1 cellular context compared by ENCODE assay signal in genomic region chr6:20069130-20069529, GRCh38.
TF ChIP-seq lines count a peak whose summit lies in the region.

No MANE protein-coding gene starts in this region.

TF ChIP-seq in K562, 482 proteins besides CTCF, POLR2A, EP300 and RAD21 (continued from another document and continues in another):
- TF ChIP-seq ZBTB34 (CRISPR knock-in tag; IDR thresholded peaks at IDR 0.05), result no peak
- TF ChIP-seq SMAD4 (CRISPR knock-in tag; conservative IDR thresholded peaks at IDR 0.05), result peak; percentile 96
- TF ChIP-seq TARDBP (IDR thresholded peaks at IDR 0.05), result peak; percentile 27; the same call in 1 of the 2 replicates
- no peak for TF ChIP-seq MCM7 (IDR thresholded peaks at IDR 0.05)
- no peak for TF ChIP-seq BRCA1 (IDR thresholded peaks at IDR 0.05)
- TF ChIP-seq BRCA1 (CRISPR knock-in tag; IDR thresholded peaks at IDR 0.05), result no peak
- no peak for TF ChIP-seq CLOCK (CRISPR knock-in tag; IDR thresholded peaks at IDR 0.05; ENCODE audit: borderline replicate concordance)
- no peak for TF ChIP-seq RNF219 (CRISPR knock-in tag; IDR thresholded peaks at IDR 0.05)
- TF ChIP-seq AFF1 (IDR thresholded peaks at IDR 0.05; ENCODE audit: low read depth in 1 of 2, partially characterized antibody in 2 of 2), result no peak
- TF ChIP-seq GTF2B (IDR thresholded peaks at IDR 0.05; ENCODE audit: extremely low read depth, insufficient read length), result no peak
- TF ChIP-seq TGIF2 (CRISPR knock-in tag; IDR thresholded peaks at IDR 0.05), result no peak
- TF ChIP-seq IFI16 (CRISPR knock-in tag; IDR thresholded peaks at IDR 0.05), result no peak
- no peak for TF ChIP-seq CHD1 (IDR thresholded peaks at IDR 0.05; ENCODE audit: low read length)
- no peak for TF ChIP-seq NR3C1 (CRISPR knock-in tag; IDR thresholded peaks at IDR 0.05)
- no peak for TF ChIP-seq NFIX (CRISPR knock-in tag; IDR thresholded peaks at IDR 0.05; ENCODE audit: low read depth)
- no peak for TF ChIP-seq ZNF699 (CRISPR knock-in tag; IDR thresholded peaks at IDR 0.05; ENCODE audit: insufficient replicate concordance)
- TF ChIP-seq ZBTB5 (IDR thresholded peaks at IDR 0.05), result no peak
- TF ChIP-seq ZBTB11 (CRISPR knock-in tag; IDR thresholded peaks at IDR 0.05), result peak in 1 of 3 experiments; percentile 81; a peak in 2 of 6 replicates
- peak; percentile 96 for TF ChIP-seq POLR2AphosphoS5 (IDR thresholded peaks at IDR 0.05; ENCODE audit: control insufficient read depth, insufficient read depth, low read depth, low read length)
- TF ChIP-seq YBX1 (IDR thresholded peaks at IDR 0.05), result no peak
- TF ChIP-seq VEZF1 (CRISPR knock-in tag; IDR thresholded peaks at IDR 0.05), result peak; percentile 53
- no peak for TF ChIP-seq XRCC5 (IDR thresholded peaks at IDR 0.05; ENCODE audit: low read depth, low read length)
- no peak for TF ChIP-seq ZBTB1 (CRISPR knock-in tag; IDR thresholded peaks at IDR 0.05; ENCODE audit: borderline replicate concordance, low read depth)
- TF ChIP-seq ARHGAP35 (IDR thresholded peaks at IDR 0.05; ENCODE audit: partially characterized antibody), result no peak
- TF ChIP-seq ELF1 (tag; IDR thresholded peaks at IDR 0.05), result peak; percentile 74
- no peak for TF ChIP-seq ZNF23 (CRISPR knock-in tag; IDR thresholded peaks at IDR 0.05)
- TF ChIP-seq RCOR1 (IDR thresholded peaks at IDR 0.05; ENCODE audit: borderline replicate concordance in 1 of 2, low read depth in 2 of 2, low read length in 2 of 2), result peak; percentile 45 to 96; a peak in 3 of 4 replicates
- TF ChIP-seq HMGXB4 (CRISPR knock-in tag; IDR thresholded peaks at IDR 0.05), result no peak
- peak; percentile 62 for TF ChIP-seq L3MBTL2 (IDR thresholded peaks at IDR 0.05)
- TF ChIP-seq ZFP36 (IDR thresholded peaks at IDR 0.05; ENCODE audit: low read depth, low read length, partially characterized antibody), result no peak
- TF ChIP-seq FOXO4 (CRISPR knock-in tag; IDR thresholded peaks at IDR 0.05), result no peak
- peak; percentile 90 for TF ChIP-seq MEIS2 (IDR thresholded peaks at IDR 0.05; ENCODE audit: partially characterized antibody)
- TF ChIP-seq KDM4B (IDR thresholded peaks at IDR 0.05; ENCODE audit: borderline replicate concordance in 2 of 2, low read depth in 1 of 2), result no peak; a peak in 1 of 4 replicates
- TF ChIP-seq ZNF282 (CRISPR knock-in tag; IDR thresholded peaks at IDR 0.05), result no peak
- no peak for TF ChIP-seq GATAD2A (IDR thresholded peaks at IDR 0.05)
- TF ChIP-seq KDM2B (CRISPR knock-in tag; IDR thresholded peaks at IDR 0.05), result no peak
- peak; percentile 79; the same call in 1 of the 2 replicates for TF ChIP-seq ZNF197 (CRISPR knock-in tag; IDR thresholded peaks at IDR 0.05; ENCODE audit: low read depth)
- peak; percentile 94 for TF ChIP-seq GATA2 (CRISPR knock-in tag; IDR thresholded peaks at IDR 0.05)
- no peak for TF ChIP-seq CAMTA2 (CRISPR knock-in tag; conservative IDR thresholded peaks at IDR 0.05)
- no peak for TF ChIP-seq ZNF134 (CRISPR knock-in tag; conservative IDR thresholded peaks at IDR 0.05)
